ENCODE assay signal across 20 cellular contexts in genomic region chr16:69483611-69484010, GRCh38.
"Had no signal": no experiment of that assay in that cellular context is flagged by ENCODE, and none has a peak within 500 bp of the region (broad histone marks: within the 10 kb centered on the region; RNA-seq: fewer than 3 reads in every experiment).

No MANE protein-coding gene starts in this region.

- H3K9me3 ChIP-seq: esophagus squamous epithelium, lower lobe of right lung had no signal

- H3K36me3 Mint-ChIP-seq: natural killer cell treated with Interleukin-12 subunit alpha and Interleukin-12 subunit beta and Interleukin-15 and Interleukin-18, amount 100 ng/mL, for 72 hours had no signal

- H3K4me3 Mint-ChIP-seq: activated CD4-positive, alpha-beta T cell treated with anti-CD3 and anti-CD28 coated beads, Interleukin-2, amount 10 ng/mL, durations not matched to agents 24 days and 14 days; activated CD8-positive, alpha-beta T cell treated with anti-CD3 and anti-CD28 coated beads for 36 hours; activated T-helper 17 cell treated with anti-CD3 and anti-CD28 coated beads, Interleukin-2, amount 50 U/mL, for 72 hours; natural killer cell treated with Interleukin-12 subunit alpha and Interleukin-12 subunit beta and Interleukin-15 and Interleukin-18, amount 100 ng/mL, for 72 hours; stimulated activated naive CD8-positive, alpha-beta T cell treated with anti-CD3 and anti-CD28 coated beads, Interleukin-15, Interleukin-2, amounts not matched to agents 100 ng/mL and 50 ng/mL, for 24 hours; type B pancreatic cell had no signal

- DNase-seq: activated CD4-positive, alpha-beta T cell treated with anti-CD3 and anti-CD28 coated beads, Interleukin-2, amount 10 ng/mL, durations not matched to agents 24 days and 14 days; activated CD8-positive, alpha-beta T cell treated with anti-CD3 and anti-CD28 coated beads for 36 hours; activated naive CD4-positive, alpha-beta T cell treated with Interleukin-2 at 50 U/mL for 16 hours; activated T-cell treated with anti-CD3 and anti-CD28 coated beads, Interleukin-2, amount 50 U/mL, for 1 hour; anterior cingulate cortex; cortex of kidney; effector CD8-positive, alpha-beta T cell; esophagus squamous epithelium; left cardiac atrium; lower lobe of right lung; occipital lobe; T-helper 1 cell; T1000 had no signal

- H3K4me3 ChIP-seq: esophagus squamous epithelium, lower lobe of right lung, skin epidermis had no signal

- H3K27me3 ChIP-seq: esophagus squamous epithelium had no signal

- H3K27me3 Mint-ChIP-seq: activated CD8-positive, alpha-beta T cell treated with anti-CD3 and anti-CD28 coated beads for 36 hours; activated T-helper 17 cell treated with anti-CD3 and anti-CD28 coated beads, Interleukin-2, amount 50 U/mL, for 72 hours; natural killer cell treated with Interleukin-12 subunit alpha and Interleukin-12 subunit beta and Interleukin-15 and Interleukin-18, amount 100 ng/mL, for 72 hours; type B pancreatic cell had no signal

- H3K27ac ChIP-seq: lower lobe of right lung had no signal

- H3K36me3 ChIP-seq: esophagus squamous epithelium, lower lobe of right lung had no signal

- H3K9me3 Mint-ChIP-seq: activated CD4-positive, alpha-beta T cell treated with anti-CD3 and anti-CD28 coated beads, Interleukin-2, amount 10 ng/mL, durations not matched to agents 24 days and 14 days; activated CD8-positive, alpha-beta T cell treated with anti-CD3 and anti-CD28 coated beads for 36 hours; activated T-helper 17 cell treated with anti-CD3 and anti-CD28 coated beads, Interleukin-2, amount 50 U/mL, for 72 hours; natural killer cell treated with Interleukin-12 subunit alpha and Interleukin-12 subunit beta and Interleukin-15 and Interleukin-18, amount 100 ng/mL, for 72 hours; stimulated activated naive CD8-positive, alpha-beta T cell treated with anti-CD3 and anti-CD28 coated beads, Interleukin-15, Interleukin-2, amounts not matched to agents 100 ng/mL and 50 ng/mL, for 24 hours; type B pancreatic cell had no signal

- H3K4me1 Mint-ChIP-seq: activated CD4-positive, alpha-beta T cell treated with anti-CD3 and anti-CD28 coated beads, Interleukin-2, amount 10 ng/mL, durations not matched to agents 24 days and 14 days had no signal

- ATAC-seq: activated CD8-positive, alpha-beta T cell treated with anti-CD3 and anti-CD28 coated beads for 36 hours; activated T-helper 17 cell treated with anti-CD3 and anti-CD28 coated beads, Interleukin-2, amount 50 U/mL, for 72 hours; lower lobe of right lung; natural killer cell treated with Interleukin-12 subunit alpha and Interleukin-12 subunit beta and Interleukin-15 and Interleukin-18, amount 100 ng/mL, for 72 hours; right cardiac atrium had no signal

- H3K27ac Mint-ChIP-seq: activated CD4-positive, alpha-beta T cell treated with anti-CD3 and anti-CD28 coated beads, Interleukin-2, amount 10 ng/mL, durations not matched to agents 24 days and 14 days; activated CD8-positive, alpha-beta T cell treated with anti-CD3 and anti-CD28 coated beads for 36 hours; activated T-helper 17 cell treated with anti-CD3 and anti-CD28 coated beads, Interleukin-2, amount 50 U/mL, for 72 hours; natural killer cell treated with Interleukin-12 subunit alpha and Interleukin-12 subunit beta and Interleukin-15 and Interleukin-18, amount 100 ng/mL, for 72 hours; progenitor cell of endocrine pancreas; stimulated activated naive CD8-positive, alpha-beta T cell treated with anti-CD3 and anti-CD28 coated beads, Interleukin-15, Interleukin-2, amounts not matched to agents 100 ng/mL and 50 ng/mL, for 24 hours; type B pancreatic cell had no signal
